In the genomic region with DNA sequence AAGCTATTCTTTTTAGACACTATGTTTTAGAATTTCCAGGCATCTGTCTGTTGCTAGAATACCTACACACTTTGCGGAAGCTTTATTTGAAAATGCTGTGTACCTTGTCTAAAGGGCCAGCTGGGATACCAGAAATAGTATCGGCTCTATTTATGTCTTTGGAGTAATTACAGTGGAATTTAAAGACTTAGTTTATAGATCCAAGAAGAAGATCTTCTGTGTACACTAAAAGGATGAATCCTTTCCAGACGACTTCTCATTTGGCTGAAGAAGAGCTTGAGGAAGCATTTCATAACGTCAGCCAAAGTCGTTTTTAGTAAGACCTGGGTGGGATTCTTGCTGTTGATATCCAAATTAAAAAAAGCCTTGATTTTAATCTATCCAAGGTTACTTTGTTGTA, we compare ENCODE assay signal across 23 cellular contexts.
DNase-seq lines count a peak whose midpoint lies in the region; ATAC-seq, FAIRE-seq and TF ChIP-seq lines count a peak whose summit lies in the region.
"Had no signal": no experiment of that assay in that cellular context is flagged by ENCODE, and none has a peak within 500 bp of the region (broad histone marks: within the 10 kb centered on the region; RNA-seq: fewer than 3 reads in every experiment).

No MANE protein-coding gene starts in this region.

- H3K4me3 Mint-ChIP-seq in HFFc6 = peak overlapping the region; percentile 51
- H3K4me3 Mint-ChIP-seq: B cell, CD14-positive monocyte had no signal

- 74 to 78% methylated on average over 5 of the region's 5 CpGs for WGBS in sigmoid colon, 2 donors
- WGBS in esophagus squamous epithelium, 2 donors = 66 to 67% methylated on average over 5 of the region's 5 CpGs

- H3K27ac Mint-ChIP-seq in HFFc6 = peak overlapping the region; percentile 69
- H3K27ac Mint-ChIP-seq: B cell, CD14-positive monocyte had no signal

- peak; percentile 92 for FAIRE-seq in endometrium (lab: Jason Lieb, UNC)
- FAIRE-seq: A204.1, GM19239, HTR-8/SVneo had no signal

- DNase-seq in HFFc6 (peak; percentile 31), iris pigment epithelial cell (ENCODE audit: low read depth) (peak; percentile 2), sigmoid colon (no peak), lower lobe of right lung (no peak), NCI-H2227 (lab: John Stamatoyannopoulos, UW; ENCODE audit: unreplicated experiment) (no peak), epidermal melanocyte (ENCODE audit: insufficient read length, low spot score) (no peak), esophagus squamous epithelium (lab: John Stamatoyannopoulos, UW) (no peak)
- DNase-seq: GDM1; NCI-H1105; NCI-H146; NCI-H2029 treated with DMSO at 0.1 percent for 48 hours; NCI-H345; NCI-H524; NCI-H774; NK-92 treated with Interleukin-12 subunit alpha and Interleukin-12 subunit beta, amount 100 ng/mL, for 24 hours; Peyer's patch had no signal

- H3K27me3 ChIP-seq in sigmoid colon = no peaks in the 10 kb centered on the region
- H3K27me3 ChIP-seq in lower lobe of right lung (ENCODE audit: low read depth) = no peaks in the 10 kb centered on the region
- no peaks in the 10 kb centered on the region for H3K27me3 ChIP-seq in esophagus squamous epithelium
- H3K27me3 ChIP-seq: Peyer's patch had no signal

- no peak for TF ChIP-seq EP300 in sigmoid colon (IDR thresholded peaks at IDR 0.05)

- no peak for ATAC-seq in lower lobe of right lung

- TF ChIP-seq POLR2A in sigmoid colon (IDR thresholded peaks at IDR 0.05) (no peak), esophagus squamous epithelium (IDR thresholded peaks at IDR 0.05) (no peak)

- H3K9me3 ChIP-seq in sigmoid colon = no peaks in the 10 kb centered on the region
- no peaks in the 10 kb centered on the region for H3K9me3 ChIP-seq in lower lobe of right lung
- no peaks in the 10 kb centered on the region for H3K9me3 ChIP-seq in esophagus squamous epithelium
- H3K9me3 ChIP-seq: Peyer's patch had no signal

- no peaks in the 10 kb centered on the region for H3K9me3 Mint-ChIP-seq in HFFc6

- H3K4me3 ChIP-seq in sigmoid colon (no peak overlapping the region), lower lobe of right lung (no peak overlapping the region), esophagus squamous epithelium (no peak overlapping the region)
- H3K4me3 ChIP-seq: Peyer's patch had no signal

- H3K4me1 ChIP-seq in sigmoid colon (peaks cover 0 to 23% (median 9%) of the 10 kb centered on the region in 4 donors), lower lobe of right lung (no peaks in the 10 kb centered on the region), esophagus squamous epithelium (no peaks in the 10 kb centered on the region)
- H3K4me1 ChIP-seq: Peyer's patch had no signal

- H3K27me3 Mint-ChIP-seq in HFFc6 (ENCODE audit: insufficient read depth) = no peaks in the 10 kb centered on the region; the same call in 1 of the 2 replicates
- H3K27me3 Mint-ChIP-seq: B cell had no signal

- H3K4me1 Mint-ChIP-seq in HFFc6 (ENCODE audit: low read depth) = peaks cover 62% of the 10 kb centered on the region
- H3K4me1 Mint-ChIP-seq: B cell had no signal

- H3K36me3 ChIP-seq in sigmoid colon (no peaks in the 10 kb centered on the region), lower lobe of right lung (no peaks in the 10 kb centered on the region), esophagus squamous epithelium (no peaks in the 10 kb centered on the region)
- H3K36me3 ChIP-seq: Peyer's patch had no signal

- intact Hi-C loops in sigmoid colon (cut with DNase I) (no loop called here), lower lobe of right lung (cut with DNase I) (no loop called here), esophagus squamous epithelium (cut with DNase I) (no loop called here)

- H3K27ac ChIP-seq in sigmoid colon (peak overlapping the region in 3 of 4 donors; percentile 13 to 55 (median 17)), lower lobe of right lung (no peak overlapping the region), esophagus squamous epithelium (no peak overlapping the region)
- H3K27ac ChIP-seq: KMS-11, Peyer's patch had no signal

- TF ChIP-seq CTCF in HFFc6 (IDR thresholded peaks at IDR 0.05) = no peak
- no peak for TF ChIP-seq CTCF in sigmoid colon (IDR thresholded peaks at IDR 0.05)
- TF ChIP-seq CTCF in lower lobe of right lung (IDR thresholded peaks at IDR 0.05) = no peak
- TF ChIP-seq CTCF in esophagus squamous epithelium (IDR thresholded peaks at IDR 0.05) = no peak

- H3K36me3 Mint-ChIP-seq in HFFc6 (ENCODE audit: low read depth) = no peaks in the 10 kb centered on the region
- H3K36me3 Mint-ChIP-seq: CD14-positive monocyte had no signal

Comparison
In these comparisons a context has a peak if more than half of its experiments do, and no peak if none do; other contexts are left out.
1. DNase-seq: peak in HFFc6 (single experiment) and iris pigment epithelial cell (single experiment); none in sigmoid colon (single experiment), lower lobe of right lung (single experiment), NCI-H2227 (single experiment), epidermal melanocyte (single experiment) and esophagus squamous epithelium (single experiment).
2. H3K27ac ChIP-seq: peak in sigmoid colon (3 of 4); none in lower lobe of right lung (single experiment) and esophagus squamous epithelium (0 of 4).